ENCODE assay signal across 25 cellular contexts in genomic region chr4:156794863-156795262, GRCh38.
"Had no signal": no experiment of that assay in that cellular context is flagged by ENCODE, and none has a peak within 500 bp of the region (broad histone marks: within the 10 kb centered on the region; RNA-seq: fewer than 3 reads in every experiment).

No MANE protein-coding gene starts in this region.

- ATAC-seq: activated T-cell treated with anti-CD3 and anti-CD28 coated beads, Interleukin-2, amount 50 U/mL, for 4 hours; stimulated activated effector memory CD8-positive, alpha-beta T cell treated with anti-CD3 and anti-CD28 coated beads, Interleukin-12 subunit alpha, Interleukin-12 subunit beta, amount 100 ng/mL, for 72 hours; stimulated activated naive CD8-positive, alpha-beta T cell treated with anti-CD3 and anti-CD28 coated beads, Interleukin-15, amount 100 ng/mL, for 72 hours; T-cell; WTC11 had no signal

- DNase-seq: activated CD8-positive, alpha-beta memory T cell treated with anti-CD3 and anti-CD28 coated beads for 24 hours; activated CD8-positive, alpha-beta memory T cell treated with anti-CD3 and anti-CD28 coated beads, Interleukin-2, amount 50 U/mL, for 4 hours; activated naive CD4-positive, alpha-beta T cell; activated naive CD8-positive, alpha-beta T cell treated with anti-CD3 and anti-CD28 coated beads for 36 hours; activated T-cell treated with anti-CD3 and anti-CD28 coated beads, Interleukin-2, amount 50 U/mL, for 4 hours; cerebellar nuclear complex; cortex of kidney; foreskin fibroblast; immature natural killer cell; kidney glomerular epithelial cell; ovary; right cardiac atrium; stimulated activated CD4-positive, alpha-beta T cell treated with anti-CD3 and anti-CD28 coated beads, Interleukin-1b, Interleukin-23, amount 100 ng/mL, for 48 hours; stimulated activated naive CD8-positive, alpha-beta T cell treated with anti-CD3 and anti-CD28 coated beads, Interleukin-15, amount 100 ng/mL, for 72 hours; T-cell; tibial artery had no signal

- H3K36me3 Mint-ChIP-seq: activated naive CD8-positive, alpha-beta T cell treated with anti-CD3 and anti-CD28 coated beads for 36 hours; immature natural killer cell; memory B cell; stimulated activated effector memory CD8-positive, alpha-beta T cell treated with anti-CD3 and anti-CD28 coated beads, Interleukin-12 subunit alpha, Interleukin-12 subunit beta, amount 100 ng/mL, for 72 hours; T-cell; WTC11 had no signal

- H3K4me3 ChIP-seq: breast epithelium, hepatocyte, ovary, prostate gland, tibial artery had no signal

- H3K79me2 ChIP-seq: hepatocyte had no signal

- H2AFZ ChIP-seq: hepatocyte had no signal

- H3K9me3 Mint-ChIP-seq: activated naive CD8-positive, alpha-beta T cell treated with anti-CD3 and anti-CD28 coated beads for 36 hours; activated T-cell treated with anti-CD3 and anti-CD28 coated beads, Interleukin-2, amount 50 U/mL, for 4 hours; activated T-helper 2 cell treated with anti-CD3 and anti-CD28 coated beads, Interferon-gamma antibody, Interleukin-2, Interleukin-4, amounts not matched to agents 10 μg/mL and 5 μg/mL and 100 μg/mL, durations not matched to agents 14 hours and 24 hours and 36 hours; memory B cell; stimulated activated naive CD8-positive, alpha-beta T cell treated with anti-CD3 and anti-CD28 coated beads, Interleukin-15, amount 100 ng/mL, for 72 hours; T-cell; WTC11 had no signal

- H3K27ac ChIP-seq: breast epithelium, hepatocyte, neutrophil, ovary, prostate gland, tibial artery had no signal

- H3K4me3 Mint-ChIP-seq: activated naive CD8-positive, alpha-beta T cell treated with anti-CD3 and anti-CD28 coated beads for 36 hours; activated T-cell treated with anti-CD3 and anti-CD28 coated beads, Interleukin-2, amount 50 U/mL, for 4 hours; immature natural killer cell; memory B cell; nephron; stimulated activated effector memory CD8-positive, alpha-beta T cell treated with anti-CD3 and anti-CD28 coated beads, Interleukin-12 subunit alpha, Interleukin-12 subunit beta, amount 100 ng/mL, for 72 hours; stimulated activated naive CD8-positive, alpha-beta T cell treated with anti-CD3 and anti-CD28 coated beads, Interleukin-15, amount 100 ng/mL, for 72 hours; T-cell; WTC11 had no signal

- H3K4me1 ChIP-seq: breast epithelium, prostate gland had no signal

- H3K4me2 ChIP-seq: hepatocyte had no signal

- H3K36me3 ChIP-seq: breast epithelium, neutrophil, ovary, prostate gland, tibial artery had no signal

- H3K27me3 Mint-ChIP-seq: activated naive CD8-positive, alpha-beta T cell treated with anti-CD3 and anti-CD28 coated beads for 36 hours; memory B cell; stimulated activated naive CD8-positive, alpha-beta T cell treated with anti-CD3 and anti-CD28 coated beads, Interleukin-15, amount 100 ng/mL, for 72 hours; T-cell had no signal

- H3K27me3 ChIP-seq: breast epithelium, hepatocyte, neutrophil, ovary, tibial artery had no signal

- H3K4me1 Mint-ChIP-seq: activated naive CD8-positive, alpha-beta T cell treated with anti-CD3 and anti-CD28 coated beads for 36 hours; immature natural killer cell; memory B cell; stimulated activated effector memory CD8-positive, alpha-beta T cell treated with anti-CD3 and anti-CD28 coated beads, Interleukin-12 subunit alpha, Interleukin-12 subunit beta, amount 100 ng/mL, for 72 hours; stimulated activated naive CD8-positive, alpha-beta T cell treated with anti-CD3 and anti-CD28 coated beads, Interleukin-15, amount 100 ng/mL, for 72 hours; T-cell had no signal

- H3K27ac Mint-ChIP-seq: activated naive CD8-positive, alpha-beta T cell treated with anti-CD3 and anti-CD28 coated beads for 36 hours; activated T-helper 2 cell treated with anti-CD3 and anti-CD28 coated beads, Interferon-gamma antibody, Interleukin-2, Interleukin-4, amounts not matched to agents 10 μg/mL and 5 μg/mL and 100 μg/mL, durations not matched to agents 14 hours and 24 hours and 36 hours; immature natural killer cell; memory B cell; stimulated activated effector memory CD8-positive, alpha-beta T cell treated with anti-CD3 and anti-CD28 coated beads, Interleukin-12 subunit alpha, Interleukin-12 subunit beta, amount 100 ng/mL, for 72 hours; stimulated activated naive CD8-positive, alpha-beta T cell treated with anti-CD3 and anti-CD28 coated beads, Interleukin-15, amount 100 ng/mL, for 72 hours; T-cell had no signal

- H3K9me3 ChIP-seq: breast epithelium, neutrophil, ovary, prostate gland, tibial artery had no signal
